Comparison of ENCODE assay signal across 8 cellular contexts in the genomic region with DNA sequence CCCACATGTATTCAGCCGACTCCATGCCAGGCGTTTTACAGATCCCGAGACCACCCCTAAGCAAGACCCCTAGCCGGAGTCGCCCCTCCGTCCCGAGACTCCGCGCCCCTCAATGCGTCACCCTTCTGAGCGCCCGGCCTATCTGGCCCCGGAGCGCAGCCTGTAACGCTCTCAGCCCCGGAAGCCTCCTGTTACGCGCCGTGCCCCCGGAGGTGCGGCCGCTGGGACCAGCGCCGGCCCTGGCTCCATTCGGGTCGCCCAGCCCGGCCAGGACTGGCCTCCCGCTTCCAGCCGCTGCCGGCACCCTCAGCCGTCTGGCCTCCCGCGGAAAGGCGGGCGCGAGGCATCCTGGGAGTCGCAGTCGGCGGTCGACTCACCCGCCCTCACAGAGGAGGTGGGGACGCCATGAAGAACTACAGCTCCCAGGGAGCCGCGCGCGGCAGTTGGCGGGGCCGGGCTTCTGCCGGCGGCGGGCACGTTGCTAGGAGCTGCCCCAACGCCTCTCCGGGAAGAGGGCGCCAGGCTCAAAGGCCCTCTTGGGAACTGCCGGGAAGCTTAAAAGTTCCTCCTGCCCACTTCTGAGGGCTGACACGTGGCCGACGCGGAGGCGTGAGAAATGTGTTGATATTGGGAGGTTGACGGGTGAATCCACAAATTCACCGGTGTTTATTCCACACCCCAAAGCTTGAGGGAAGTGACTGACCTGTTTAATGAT. TPM values are rescaled to one million over a fixed set of nuclear protein-coding genes. Genes with fewer than 3 reads are reported as not detected.
DNase-seq lines count a peak whose midpoint lies in the region; ATAC-seq, FAIRE-seq and TF ChIP-seq lines count a peak whose summit lies in the region.

FBF1 (minus strand) TSS at position 316 of the 715 bp plus-strand sequence. CDS start 2,893 bp downstream, outside the sequence.

- FAIRE-seq in GM12892 (lab: Jason Lieb, UNC), result peak; percentile 92

- peaks cover 4% of the 10 kb centered on the region for H3K4me1 ChIP-seq in upper lobe of right lung

- intact Hi-C loops in T-helper 1 cell treated with Interleukin-12 subunit alpha and Interleukin-12 subunit beta and Interleukin-4 antibody, amounts not matched to agents 30 ng/mL and 1 ng/mL, for 36 hours (cut with micrococcal nuclease), result loop anchor here (1.0 to 2.0 kb wide), 9 partner anchors 36 to 616 kb away; partner anchors contain the start of genes ACOX1, EXOC7, TEN1 and TRIM65
- intact Hi-C loops in left cardiac atrium (cut with DNase I) (loop anchor here in 1 of 2 donors (5.0 kb wide), 1 partner anchor 36 kb away; the partner anchor contains the start of genes ACOX1 and TEN1), posterior vena cava (cut with DNase I) (loop anchor here in 1 of 2 donors (1.0 kb wide), 1 partner anchor 39 kb away; no protein-coding TSS in a partner anchor), upper lobe of right lung (cut with DNase I) (no loop called here)

- TF ChIP-seq CTCF in upper lobe of right lung (IDR thresholded peaks at IDR 0.05), result no peak

- TF ChIP-seq POLR2A in GM12892 (IDR thresholded peaks at IDR 0.05; ENCODE audit: low read depth, low read length), result peak; percentile 93

- peak; percentile 98 for DNase-seq in GM12892 (ENCODE audit: insufficient read length)
- peak; percentile 88 for DNase-seq in NCI-H1694 (lab: John Stamatoyannopoulos, UW)
- peak; percentile 90 for DNase-seq in amniotic epithelial cell (ENCODE audit: low read depth)
- peak; percentile 96 for DNase-seq in left cardiac atrium
- peak; percentile 98 for DNase-seq in posterior vena cava (ENCODE audit: low spot score)
- DNase-seq in upper lobe of right lung, result peak; percentile 98

- no peaks in the 10 kb centered on the region for H3K27me3 ChIP-seq in upper lobe of right lung

- peaks cover 14% of the 10 kb centered on the region for H3K36me3 ChIP-seq in upper lobe of right lung

- ATAC-seq in HG02870 (IDR thresholded peaks at IDR 0.05; ENCODE audit: unreplicated experiment), result peak; percentile 83
- ATAC-seq in left cardiac atrium, result peak; percentile 99
- peak; percentile 100 for ATAC-seq in upper lobe of right lung

- H3K4me3 ChIP-seq in upper lobe of right lung, result peak within 1 kb of the TSS; percentile 83

- peak within 1 kb of the TSS; percentile 80 for H3K27ac ChIP-seq in upper lobe of right lung

- H3K9me3 ChIP-seq in upper lobe of right lung, result no peaks in the 10 kb centered on the region

RNA-seq across cellular contexts. Expression of gene FBF1, which starts in this region (rescaled TPM):
- 7.4 TPM for polyA plus RNA-seq in GM12892 (2012; ENCODE audit: missing spikeins)
- 21.0 and 22.2 TPM in 2 replicates for total RNA-seq in T-helper 1 cell treated with Interleukin-12 subunit alpha and Interleukin-12 subunit beta and Interleukin-4 antibody, amounts not matched to agents 30 ng/mL and 1 ng/mL, for 36 hours
- total RNA-seq in left cardiac atrium, result 1 to 10 TPM; 3.0 to 4.7 TPM
- 1 to 10 TPM; 4.5 to 6.8 TPM for total RNA-seq in posterior vena cava
- 11.3 TPM for total RNA-seq in upper lobe of right lung

Comparison
In these comparisons a context has a peak if more than half of its experiments do, and no peak if none do; other contexts are left out.
1. Peak in every context shown above with its lines: DNase-seq, ATAC-seq, H3K4me3 ChIP-seq and H3K27ac ChIP-seq.